ENCODE assay signal across 8 cellular contexts in the genomic region with DNA sequence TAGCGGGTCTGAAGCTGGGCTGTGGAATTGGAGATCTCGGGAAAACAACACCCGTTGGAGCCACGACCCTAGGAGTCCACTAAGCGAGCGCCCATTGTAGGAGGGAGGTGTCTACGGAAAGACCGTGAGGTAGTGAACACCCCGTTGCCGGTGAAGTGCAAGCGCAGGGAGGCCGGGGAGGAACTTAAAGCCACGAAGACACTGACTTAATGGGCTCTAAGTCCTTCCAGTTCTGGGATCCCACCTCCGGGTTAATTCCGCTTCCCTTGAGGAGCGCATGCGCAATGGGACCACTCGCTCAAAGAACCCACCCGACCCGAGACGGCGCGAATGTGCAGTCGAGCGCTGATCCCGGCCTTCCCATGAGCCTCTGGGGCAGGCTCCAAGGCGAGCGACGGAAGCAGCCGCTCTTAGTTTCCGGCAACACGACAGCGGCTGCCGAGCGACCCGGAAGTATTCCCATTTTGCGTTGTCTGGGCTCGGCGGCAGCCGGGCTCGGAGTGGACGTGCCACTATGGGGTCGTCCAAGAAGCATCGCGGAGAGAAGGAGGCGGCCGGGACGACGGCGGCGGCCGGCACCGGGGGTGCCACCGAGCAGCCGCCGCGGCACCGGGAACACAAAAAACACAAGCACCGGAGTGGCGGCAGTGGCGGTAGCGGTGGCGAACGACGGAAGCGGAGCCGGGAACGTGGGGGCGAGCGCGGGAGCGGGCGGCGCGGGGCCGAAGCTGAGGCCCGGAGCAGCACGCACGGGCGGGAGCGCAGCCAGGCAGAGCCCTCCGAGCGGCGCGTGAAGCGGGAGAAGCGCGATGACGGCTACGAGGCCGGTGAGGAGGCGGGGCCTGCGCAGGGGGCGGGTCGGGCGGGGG. TPM values are rescaled to one million over a fixed set of nuclear protein-coding genes. Genes with fewer than 3 reads are reported as not detected.
DNase-seq lines count a peak whose midpoint lies in the region; ATAC-seq and TF ChIP-seq lines count a peak whose summit lies in the region.

A gene with protein sequence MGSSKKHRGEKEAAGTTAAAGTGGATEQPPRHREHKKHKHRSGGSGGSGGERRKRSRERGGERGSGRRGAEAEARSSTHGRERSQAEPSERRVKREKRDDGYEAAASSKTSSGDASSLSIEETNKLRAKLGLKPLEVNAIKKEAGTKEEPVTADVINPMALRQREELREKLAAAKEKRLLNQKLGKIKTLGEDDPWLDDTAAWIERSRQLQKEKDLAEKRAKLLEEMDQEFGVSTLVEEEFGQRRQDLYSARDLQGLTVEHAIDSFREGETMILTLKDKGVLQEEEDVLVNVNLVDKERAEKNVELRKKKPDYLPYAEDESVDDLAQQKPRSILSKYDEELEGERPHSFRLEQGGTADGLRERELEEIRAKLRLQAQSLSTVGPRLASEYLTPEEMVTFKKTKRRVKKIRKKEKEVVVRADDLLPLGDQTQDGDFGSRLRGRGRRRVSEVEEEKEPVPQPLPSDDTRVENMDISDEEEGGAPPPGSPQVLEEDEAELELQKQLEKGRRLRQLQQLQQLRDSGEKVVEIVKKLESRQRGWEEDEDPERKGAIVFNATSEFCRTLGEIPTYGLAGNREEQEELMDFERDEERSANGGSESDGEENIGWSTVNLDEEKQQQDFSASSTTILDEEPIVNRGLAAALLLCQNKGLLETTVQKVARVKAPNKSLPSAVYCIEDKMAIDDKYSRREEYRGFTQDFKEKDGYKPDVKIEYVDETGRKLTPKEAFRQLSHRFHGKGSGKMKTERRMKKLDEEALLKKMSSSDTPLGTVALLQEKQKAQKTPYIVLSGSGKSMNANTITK (plus strand): TSS at position 468 of the 869 bp plus-strand sequence. CDS start 47 bp downstream, at position 515.

- H3K27ac ChIP-seq in WERI-Rb-1, result peak within 1 kb of the TSS; percentile 89
- peak within 1 kb of the TSS; percentile 91 for H3K27ac ChIP-seq in breast epithelium
- H3K27ac ChIP-seq in iPS-18a (ENCODE audit: low read length), result peak within 1 kb of the TSS; percentile 78

- TF ChIP-seq POLR2A in breast epithelium (IDR thresholded peaks at IDR 0.05), result peak; percentile 59

- peak within 1 kb of the TSS; percentile 87 for H3K4me2 ChIP-seq in skeletal muscle satellite cell (ENCODE audit: low read length)

- TF ChIP-seq CTCF in WERI-Rb-1 (IDR thresholded peaks at IDR 0.05; ENCODE audit: low read depth, low read length) (no peak), breast epithelium (IDR thresholded peaks at IDR 0.05) (no peak)

- H3K9ac ChIP-seq in iPS-18a (ENCODE audit: low read length) (peak within 1 kb of the TSS; percentile 86), skeletal muscle satellite cell (ENCODE audit: low read depth, low read length) (peak within 1 kb of the TSS; percentile 98)

- ATAC-seq in GM18873 (IDR thresholded peaks at IDR 0.05; ENCODE audit: low FRiP score, unreplicated experiment) (peak; percentile 80), HG03159 (IDR thresholded peaks at IDR 0.05; ENCODE audit: unreplicated experiment) (peak; percentile 87)

- no peaks in the 10 kb centered on the region for H3K27me3 ChIP-seq in WERI-Rb-1 (ENCODE audit: insufficient read depth, low read depth, severe bottlenecking)
- H3K27me3 ChIP-seq in breast epithelium, result no peaks in the 10 kb centered on the region
- no peaks in the 10 kb centered on the region for H3K27me3 ChIP-seq in iPS-18a (ENCODE audit: control insufficient read depth, insufficient read depth, low read length)
- H3K27me3 ChIP-seq in skeletal muscle satellite cell (ENCODE audit: control insufficient read depth, insufficient read depth, low read length), result no peaks in the 10 kb centered on the region

- H3K4me3 ChIP-seq in WERI-Rb-1 (ENCODE audit: low read depth, low read length), result peak within 1 kb of the TSS; percentile 83
- peak within 1 kb of the TSS; percentile 90 to 100 (median 99) for H3K4me3 ChIP-seq in breast epithelium
- H3K4me3 ChIP-seq in iPS-18a (ENCODE audit: low read length), result peak within 1 kb of the TSS; percentile 88
- peak within 1 kb of the TSS; percentile 79 for H3K4me3 ChIP-seq in skeletal muscle satellite cell (ENCODE audit: low read length)

- DNase-seq in ACHN, result peak; percentile 94
- DNase-seq in NCI-H2227 treated with DMSO at 0.1 percent for 48 hours (lab: John Stamatoyannopoulos, UW), result peak; percentile 98
- DNase-seq in WERI-Rb-1, result peak; percentile 98
- DNase-seq in breast epithelium (ENCODE audit: low spot score in 2 of 2), result peak; percentile 95

- in situ Hi-C loops in ACHN (cut with HindIII; ENCODE audit: low pct_ligation_motif_present, low pct_unique_long_range_greater_than_20kb, low sequenced_read_pairs), result no loop called here

- peaks cover 29% of the 10 kb centered on the region for H3K36me3 ChIP-seq in WERI-Rb-1
- peaks cover 6% of the 10 kb centered on the region for H3K36me3 ChIP-seq in breast epithelium
- peaks cover 26% of the 10 kb centered on the region for H3K36me3 ChIP-seq in iPS-18a (ENCODE audit: control insufficient read depth, low read depth, low read length)
- peaks cover 23% of the 10 kb centered on the region for H3K36me3 ChIP-seq in skeletal muscle satellite cell (ENCODE audit: insufficient read depth, low read length)

- H3K9me3 ChIP-seq in WERI-Rb-1 (ENCODE audit: severe bottlenecking) (no peaks in the 10 kb centered on the region), breast epithelium (no peaks in the 10 kb centered on the region), iPS-18a (ENCODE audit: control insufficient read depth, low read depth, low read length) (no peaks in the 10 kb centered on the region), skeletal muscle satellite cell (replicated peaks; ENCODE audit: low read length) (no peaks in the 10 kb centered on the region)

- H3K4me1 ChIP-seq in breast epithelium, result peaks cover 15 to 16% of the 10 kb centered on the region in 2 donors
- peaks cover 7% of the 10 kb centered on the region for H3K4me1 ChIP-seq in iPS-18a (ENCODE audit: control insufficient read depth, low read depth, low read length)
- H3K4me1 ChIP-seq in skeletal muscle satellite cell (ENCODE audit: control insufficient read depth, insufficient read depth, low read length), result peaks cover 14% of the 10 kb centered on the region

- intact Hi-C loops in breast epithelium (cut with DNase I; ENCODE audit: low total_unique reads), result loop anchor here (10.0 kb wide), 1 partner anchor 77 kb away; a partner anchor contains a TSS

RNA-seq across cellular contexts. Expression of the gene that starts here (rescaled TPM):
- 10 to 100 TPM; 55.2 to 68.5 (median 55.9) TPM for total RNA-seq in breast epithelium
- 27.9 and 39.3 TPM in 2 replicates for total RNA-seq in skeletal muscle satellite cell (2012; rRNA removed)

Comparison
In these comparisons a context has a peak if more than half of its experiments do, and no peak if none do; other contexts are left out.
1. Peak in every context shown above with its lines: DNase-seq, ATAC-seq, H3K4me3 ChIP-seq and H3K27ac ChIP-seq.